8 cellular contexts compared by ENCODE assay signal in genomic region chr3:72274511-72275295, GRCh38.
DNase-seq lines count a peak whose midpoint lies in the region; ATAC-seq, FAIRE-seq and TF ChIP-seq lines count a peak whose summit lies in the region.

No MANE protein-coding gene starts in this region.

- H3K4me3 ChIP-seq in K562 = no peak overlapping the region
- no peak overlapping the region for H3K4me3 ChIP-seq in lung
- H3K4me3 ChIP-seq in Caco-2 (ENCODE audit: low read depth, low read length) = no peak overlapping the region

- H3K4me3 Mint-ChIP-seq in activated T-cell treated with anti-CD3 and anti-CD28 coated beads, Interleukin-2, amount 50 U/mL, for 4 hours = peak overlapping the region; percentile 48
- no peak overlapping the region for H3K4me3 Mint-ChIP-seq in Caco-2 (ENCODE audit: unreplicated experiment)

- 0 out of 2 replicates have a peak overlapping the region, but pooled peaks have one; percentile 0 for H3K4me2 ChIP-seq in K562 (ENCODE audit: insufficient read depth, low read length)

- POLR2A ChIA-PET in K562 (lab: Yijun Ruan, JAX) (interaction anchor here (0.5 kb wide), 1 partner anchor 7 kb away, joined by 4 read pairs; no protein-coding TSS in a partner anchor), Caco-2 (lab: Charles Lee) (no interaction called here)

- CTCF ChIA-PET in K562 (lab: Yijun Ruan, JAX; ENCODE audit: low intra/inter-chr PET ratio) = no interaction called here
- CTCF ChIA-PET in Caco-2 (lab: Charles Lee) = no interaction called here

- H3K9me3 Mint-ChIP-seq in activated T-cell treated with anti-CD3 and anti-CD28 coated beads, Interleukin-2, amount 50 U/mL, for 4 hours = no peaks in the 10 kb centered on the region
- no peaks in the 10 kb centered on the region for H3K9me3 Mint-ChIP-seq in Caco-2 (ENCODE audit: unreplicated experiment)

- WGBS in K562 (ENCODE audit: insufficient coverage, low coverage, missing lambda C conversion rate) = 16% methylated on average over 11 of the region's 11 CpGs
- WGBS in lung, 2 donors = 14 to 15% methylated on average over 11 of the region's 11 CpGs

- H3K27me3 Mint-ChIP-seq in activated T-cell treated with anti-CD3 and anti-CD28 coated beads, Interleukin-2, amount 50 U/mL, for 4 hours (ENCODE audit: low read depth) = peaks cover 9% of the 10 kb centered on the region
- H3K27me3 Mint-ChIP-seq in Caco-2 (ENCODE audit: insufficient read depth, unreplicated experiment) = peaks cover 3% of the 10 kb centered on the region

- TF ChIP-seq EP300 in K562 (IDR thresholded peaks at IDR 0.05; ENCODE audit: low read length) = no peak

- no peaks in the 10 kb centered on the region for H4K20me1 ChIP-seq in K562 (replicated peaks; ENCODE audit: control insufficient read depth, insufficient read depth, low read length)

- H2AFZ ChIP-seq in K562 (ENCODE audit: low read depth, low read length) = no peak overlapping the region

- H3K9me3 ChIP-seq in K562 (replicated peaks; ENCODE audit: control insufficient read depth, insufficient read depth, low read depth, low read length) (no peaks in the 10 kb centered on the region), lung (ENCODE audit: control insufficient read depth in 2 of 2, insufficient read depth in 1 of 2, low read length in 1 of 2) (no peaks in the 10 kb centered on the region), Caco-2 (no peaks in the 10 kb centered on the region)

- no peaks in the 10 kb centered on the region for H3K36me3 Mint-ChIP-seq in activated T-cell treated with anti-CD3 and anti-CD28 coated beads, Interleukin-2, amount 50 U/mL, for 4 hours (ENCODE audit: insufficient read depth)
- no peaks in the 10 kb centered on the region for H3K36me3 Mint-ChIP-seq in Caco-2 (ENCODE audit: insufficient read depth, unreplicated experiment)

- no peak overlapping the region for H3K27ac Mint-ChIP-seq in Caco-2 (ENCODE audit: unreplicated experiment)

- TF ChIP-seq RAD21 in K562 (CRISPR knock-in tag; conservative IDR thresholded peaks at IDR 0.05 in 1 of 2, IDR thresholded peaks at IDR 0.05 in 1 of 2) = no peak

- H3K9ac ChIP-seq in K562 (ENCODE audit: insufficient read depth in 1 of 2, low read depth in 2 of 2, low read length in 2 of 2) = no peak overlapping the region

- H3K27me3 ChIP-seq in K562 (ENCODE audit: control insufficient read depth in 2 of 2, insufficient read depth in 2 of 2, low read length in 2 of 2) (no peaks in the 10 kb centered on the region), lung (ENCODE audit: control insufficient read depth, insufficient read depth) (no peaks in the 10 kb centered on the region), Caco-2 (replicated peaks; ENCODE audit: control insufficient read depth, insufficient read depth, low read length) (no peaks in the 10 kb centered on the region)

- FAIRE-seq in K562 (lab: Jason Lieb, UNC) = no peak

- H3K36me3 ChIP-seq in K562 (ENCODE audit: control insufficient read depth, insufficient read depth, low read length) = no peaks in the 10 kb centered on the region
- H3K36me3 ChIP-seq in lung (ENCODE audit: control insufficient read depth in 2 of 2, insufficient read depth in 2 of 2, low read length in 2 of 2) = no peaks in the 10 kb centered on the region
- H3K36me3 ChIP-seq in Caco-2 (ENCODE audit: control insufficient read depth, insufficient read depth, low read length) = no peaks in the 10 kb centered on the region

- BruUV-seq in K562 (replicated peaks; lab: Mats Ljungman, UMichigan) (no TSS peak), Caco-2 (replicated peaks; lab: Mats Ljungman, UMichigan) (no TSS peak)

- no peak for TF ChIP-seq CTCF in K562 (IDR thresholded peaks at IDR 0.05 in 2 of 3, conservative IDR thresholded peaks at IDR 0.05 in 1 of 3; ENCODE audit: insufficient read depth in 2 of 3, low read depth in 1 of 3, low read length in 3 of 3)
- no peak for TF ChIP-seq CTCF in lung (IDR thresholded peaks at IDR 0.05; ENCODE audit: control extremely low read depth, extremely low read depth)
- TF ChIP-seq CTCF in Caco-2 (IDR thresholded peaks at IDR 0.05; ENCODE audit: insufficient read depth in 1 of 2, low read depth in 1 of 2, low read length in 1 of 2, severe bottlenecking in 1 of 2, unreplicated experiment in 1 of 2) = no peak

- no peak for ATAC-seq in activated T-cell treated with anti-CD3 and anti-CD28 coated beads, Interleukin-2, amount 50 U/mL, for 4 hours
- ATAC-seq in K562 (peak; percentile 29), lung (ENCODE audit: insufficient read depth, low FRiP score) (peak; percentile 29), HG02973 (IDR thresholded peaks at IDR 0.05; ENCODE audit: unreplicated experiment) (no peak)

- H3K27ac ChIP-seq in K562 (ENCODE audit: extremely low read depth, low read depth, low read length) = no peak overlapping the region
- H3K27ac ChIP-seq in lung (ENCODE audit: low read depth in 1 of 2, low read length in 1 of 2) = peak overlapping the region in 1 of 2 donors; percentile 66

- no peak for TF ChIP-seq POLR2A in K562 (conservative IDR thresholded peaks at IDR 0.05)

- intact Hi-C loops in K562 (cut with micrococcal nuclease) (loop anchor here (5.0 kb wide), 3 partner anchors 48 to 173 kb away; partner anchors contain the start of gene RYBP), Caco-2 (cut with micrococcal nuclease; ENCODE audit: unreplicated experiment) (loop anchor here (10.0 kb wide), 1 partner anchor 550 kb away; no protein-coding TSS in a partner anchor)

- H3K79me2 ChIP-seq in K562 (ENCODE audit: control insufficient read depth, insufficient read depth, low read length) = no peaks in the 10 kb centered on the region

- H3K4me1 Mint-ChIP-seq in activated T-cell treated with anti-CD3 and anti-CD28 coated beads, Interleukin-2, amount 50 U/mL, for 4 hours (ENCODE audit: low read depth) = peaks cover 34% of the 10 kb centered on the region
- H3K4me1 Mint-ChIP-seq in Caco-2 (ENCODE audit: low read depth, unreplicated experiment) = peaks cover 13% of the 10 kb centered on the region

- in situ Hi-C loops in K562 (cut with MboI) = no loop called here

- H3K4me1 ChIP-seq in K562 (replicated peaks in 1 of 2; ENCODE audit: control insufficient read depth in 2 of 2, insufficient read depth in 2 of 2, low read length in 2 of 2) (peaks cover 13 to 36% of the 10 kb centered on the region in 2 experiments; a peak in 4 of 5 replicates), lung (ENCODE audit: control insufficient read depth in 2 of 2, insufficient read depth in 2 of 2, low read length in 2 of 2) (peaks cover 11 to 19% of the 10 kb centered on the region in 2 donors), Caco-2 (peaks cover 11% of the 10 kb centered on the region)

- no peak for DNase-seq in activated T-cell treated with anti-CD3 and anti-CD28 coated beads, Interleukin-2, amount 50 U/mL, for 4 hours
- no peak for DNase-seq in activated T-cell treated with anti-CD3 and anti-CD28 coated beads, Interleukin-2, amount 50 U/mL, for 1 hour
- peak; percentile 25 to 80 for DNase-seq in NCI-H446 (lab: John Stamatoyannopoulos, UW)
- no peak for DNase-seq in K562 (ENCODE audit: extremely low read depth in 1 of 4, low spot score in 3 of 4)
- DNase-seq in lung (ENCODE audit: low spot score) = peak; percentile 57
- no peak for DNase-seq in mesenteric fat pad (ENCODE audit: low spot score)
- no peak for DNase-seq in Caco-2

- peaks cover under 1% of the 10 kb centered on the region for H3K9me1 ChIP-seq in K562 (ENCODE audit: control insufficient read depth, insufficient read depth, low read length)

TF ChIP-seq in K562, 482 proteins besides CTCF, POLR2A, EP300 and RAD21 (continues in another document):
- TF ChIP-seq ZKSCAN3 (CRISPR knock-in tag; IDR thresholded peaks at IDR 0.05) (no peak), ZNF143 (CRISPR knock-in tag; IDR thresholded peaks at IDR 0.05) (no peak), PHF20 (IDR thresholded peaks at IDR 0.05; ENCODE audit: partially characterized antibody) (no peak), NR1H2 (CRISPR knock-in tag; IDR thresholded peaks at IDR 0.05) (no peak), ZNF239 (CRISPR knock-in tag; IDR thresholded peaks at IDR 0.05) (no peak), LEF1 (IDR thresholded peaks at IDR 0.05) (no peak), MEIS2 (IDR thresholded peaks at IDR 0.05; ENCODE audit: partially characterized antibody) (no peak), ZNF217 (CRISPR knock-in tag; IDR thresholded peaks at IDR 0.05) (no peak), NR2C1 (IDR thresholded peaks at IDR 0.05) (peak; percentile 37; the same call in 1 of the 2 replicates), NR2C1 (tag; IDR thresholded peaks at IDR 0.05) (peak; percentile 65), SREBF1 (IDR thresholded peaks at IDR 0.05; ENCODE audit: borderline replicate concordance, low read depth, low read length) (no peak), ERF (CRISPR knock-in tag; IDR thresholded peaks at IDR 0.05) (no peak)
- TF ChIP-seq, protein P1, sequence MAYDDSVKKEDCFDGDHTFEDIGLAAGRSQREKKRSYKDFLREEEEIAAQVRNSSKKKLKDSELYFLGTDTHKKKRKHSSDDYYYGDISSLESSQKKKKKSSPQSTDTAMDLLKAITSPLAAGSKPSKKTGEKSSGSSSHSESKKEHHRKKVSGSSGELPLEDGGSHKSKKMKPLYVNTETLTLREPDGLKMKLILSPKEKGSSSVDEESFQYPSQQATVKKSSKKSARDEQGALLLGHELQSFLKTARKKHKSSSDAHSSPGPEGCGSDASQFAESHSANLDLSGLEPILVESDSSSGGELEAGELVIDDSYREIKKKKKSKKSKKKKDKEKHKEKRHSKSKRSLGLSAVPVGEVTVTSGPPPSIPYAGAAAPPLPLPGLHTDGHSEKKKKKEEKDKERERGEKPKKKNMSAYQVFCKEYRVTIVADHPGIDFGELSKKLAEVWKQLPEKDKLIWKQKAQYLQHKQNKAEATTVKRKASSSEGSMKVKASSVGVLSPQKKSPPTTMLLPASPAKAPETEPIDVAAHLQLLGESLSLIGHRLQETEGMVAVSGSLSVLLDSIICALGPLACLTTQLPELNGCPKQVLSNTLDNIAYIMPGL (CRISPR knock-in tag; IDR thresholded peaks at IDR 0.05) = no peak
- TF ChIP-seq, protein P2, sequence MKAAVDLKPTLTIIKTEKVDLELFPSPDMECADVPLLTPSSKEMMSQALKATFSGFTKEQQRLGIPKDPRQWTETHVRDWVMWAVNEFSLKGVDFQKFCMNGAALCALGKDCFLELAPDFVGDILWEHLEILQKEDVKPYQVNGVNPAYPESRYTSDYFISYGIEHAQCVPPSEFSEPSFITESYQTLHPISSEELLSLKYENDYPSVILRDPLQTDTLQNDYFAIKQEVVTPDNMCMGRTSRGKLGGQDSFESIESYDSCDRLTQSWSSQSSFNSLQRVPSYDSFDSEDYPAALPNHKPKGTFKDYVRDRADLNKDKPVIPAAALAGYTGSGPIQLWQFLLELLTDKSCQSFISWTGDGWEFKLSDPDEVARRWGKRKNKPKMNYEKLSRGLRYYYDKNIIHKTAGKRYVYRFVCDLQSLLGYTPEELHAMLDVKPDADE (conservative IDR thresholded peaks at IDR 0.05; ENCODE audit: control insufficient read depth, low read depth, low read length) = no peak

Comparison
In these comparisons a context has a peak if more than half of its experiments do, and no peak if none do; other contexts are left out.
1. ATAC-seq: peak in K562 (single experiment) and lung (single experiment); none in activated T-cell treated with anti-CD3 and anti-CD28 coated beads, Interleukin-2, amount 50 U/mL, for 4 hours (0 of 2) and HG02973 (single experiment).
2. DNase-seq: peak in NCI-H446 (2 of 2) and lung (single experiment); none in activated T-cell treated with anti-CD3 and anti-CD28 coated beads, Interleukin-2, amount 50 U/mL, for 4 hours (single experiment), activated T-cell treated with anti-CD3 and anti-CD28 coated beads, Interleukin-2, amount 50 U/mL, for 1 hour (single experiment), K562 (0 of 4), mesenteric fat pad (single experiment) and Caco-2 (0 of 2).